Comparison of ENCODE assay signal across 1 cellular context in the genomic region with DNA sequence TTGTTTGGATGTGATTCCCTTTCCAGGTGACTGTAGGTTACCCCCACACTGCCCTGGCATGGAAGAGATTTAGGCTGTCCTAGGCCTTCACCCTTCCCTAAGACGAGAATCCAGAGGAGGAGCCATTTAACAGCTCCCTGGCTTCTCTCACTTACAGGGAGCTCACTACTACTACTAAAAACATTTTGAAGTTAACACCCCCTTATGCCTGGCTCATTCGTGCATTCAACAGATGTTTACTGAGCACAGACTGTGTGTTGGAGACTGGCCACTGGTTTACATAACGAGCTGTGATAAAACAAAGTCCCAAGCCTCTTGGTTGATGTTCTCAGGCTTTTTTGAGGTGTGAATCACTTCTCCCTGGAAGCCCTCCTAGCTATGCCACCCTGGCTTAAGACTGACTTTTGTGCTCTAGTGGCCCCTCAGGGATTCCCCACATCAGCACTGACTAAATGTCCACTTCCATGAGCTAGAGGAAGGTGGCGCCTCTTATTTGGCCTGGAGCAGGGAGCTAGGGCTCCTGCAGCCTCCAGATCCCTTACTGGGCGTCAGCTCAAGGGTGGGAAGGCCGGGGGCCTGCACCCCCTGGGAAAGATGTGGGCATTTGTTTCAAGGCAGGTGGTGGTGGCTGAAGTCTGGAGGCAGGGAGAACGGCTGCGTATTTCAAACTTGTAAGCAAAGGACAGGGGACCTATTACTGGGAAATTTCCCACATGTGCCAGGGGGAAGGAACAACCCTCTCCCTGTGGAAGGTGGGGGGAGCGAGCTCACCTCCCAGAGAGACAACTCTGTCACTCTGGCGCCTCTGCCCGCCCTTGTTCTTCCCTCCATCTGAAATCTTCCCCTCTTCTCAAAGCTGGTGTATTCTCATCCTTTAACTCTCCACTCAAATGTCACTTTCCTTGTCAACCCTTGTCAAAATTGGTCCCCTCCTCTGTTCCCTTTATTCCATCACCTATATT.
TF ChIP-seq lines count a peak whose summit lies in the region.

No MANE protein-coding gene starts in this region.

TF ChIP-seq in HEK293, 187 proteins besides CTCF, POLR2A, EP300 and RAD21 (continued from another document and continues in another):
- TF ChIP-seq ZNF580 (tag by site-specific recombination; IDR thresholded peaks at IDR 0.05) (no peak), SCRT1 (tag by site-specific recombination; IDR thresholded peaks at IDR 0.05; ENCODE audit: borderline replicate concordance) (peak; percentile 63; the same call in 1 of the 2 replicates), ZFP41 (tag by site-specific recombination; IDR thresholded peaks at IDR 0.05; ENCODE audit: borderline replicate concordance) (no peak), ZNF830 (tag by site-specific recombination; IDR thresholded peaks at IDR 0.05; ENCODE audit: low read depth) (no peak), GLIS2 (tag by site-specific recombination; IDR thresholded peaks at IDR 0.05) (0 out of 2 replicates have a peak, but pooled peaks have one; percentile 40), ZFP37 (tag by site-specific recombination; IDR thresholded peaks at IDR 0.05) (no peak), ZNF600 (tag by site-specific recombination; IDR thresholded peaks at IDR 0.05) (no peak), ZBTB10 (tag by site-specific recombination; IDR thresholded peaks at IDR 0.05) (no peak), ZNF768 (tag by site-specific recombination; IDR thresholded peaks at IDR 0.05) (no peak), YY2 (tag by site-specific recombination; IDR thresholded peaks at IDR 0.05) (no peak), AEBP2 (tag by site-specific recombination; IDR thresholded peaks at IDR 0.05; ENCODE audit: borderline replicate concordance) (no peak), OSR2 (tag by site-specific recombination; IDR thresholded peaks at IDR 0.05) (no peak), ZNF654 (tag by site-specific recombination; IDR thresholded peaks at IDR 0.05; ENCODE audit: low read depth) (no peak), ZNF292 (tag by site-specific recombination; IDR thresholded peaks at IDR 0.05; ENCODE audit: borderline replicate concordance, low read depth) (no peak), PRDM10 (tag by site-specific recombination; IDR thresholded peaks at IDR 0.05) (peak; percentile 94), ZSCAN23 (tag by site-specific recombination; IDR thresholded peaks at IDR 0.05) (no peak), ZIC2 (tag by site-specific recombination; IDR thresholded peaks at IDR 0.05) (no peak), ZNF10 (tag by site-specific recombination; IDR thresholded peaks at IDR 0.05) (no peak), KLF9 (tag by site-specific recombination; IDR thresholded peaks at IDR 0.05; ENCODE audit: low read depth) (no peak), ZNF664 (tag by site-specific recombination; IDR thresholded peaks at IDR 0.05) (no peak), ZNF449 (tag by site-specific recombination; IDR thresholded peaks at IDR 0.05) (no peak), BCL11A (tag by site-specific recombination; IDR thresholded peaks at IDR 0.05; ENCODE audit: low read depth) (no peak), ZNF391 (tag by site-specific recombination; IDR thresholded peaks at IDR 0.05; ENCODE audit: borderline replicate concordance, low read depth) (no peak), KLF16 (tag by site-specific recombination; IDR thresholded peaks at IDR 0.05) (no peak), ZNF146 (tag by site-specific recombination; IDR thresholded peaks at IDR 0.05) (no peak), ZNF157 (tag by site-specific recombination; IDR thresholded peaks at IDR 0.05) (no peak), FEZF1 (tag by site-specific recombination; IDR thresholded peaks at IDR 0.05) (no peak), ZNF324 (tag by site-specific recombination; IDR thresholded peaks at IDR 0.05) (no peak), ZNF140 (tag by site-specific recombination; IDR thresholded peaks at IDR 0.05) (no peak), ZSCAN16 (tag by site-specific recombination; IDR thresholded peaks at IDR 0.05) (no peak), MZF1 (tag by site-specific recombination; IDR thresholded peaks at IDR 0.05; ENCODE audit: borderline replicate concordance) (no peak), YY1 (tag by site-specific recombination; IDR thresholded peaks at IDR 0.05) (no peak), ZBTB26 (tag by site-specific recombination; optimal IDR thresholded peaks at IDR 0.05) (no peak)
- TF ChIP-seq, protein P1, sequence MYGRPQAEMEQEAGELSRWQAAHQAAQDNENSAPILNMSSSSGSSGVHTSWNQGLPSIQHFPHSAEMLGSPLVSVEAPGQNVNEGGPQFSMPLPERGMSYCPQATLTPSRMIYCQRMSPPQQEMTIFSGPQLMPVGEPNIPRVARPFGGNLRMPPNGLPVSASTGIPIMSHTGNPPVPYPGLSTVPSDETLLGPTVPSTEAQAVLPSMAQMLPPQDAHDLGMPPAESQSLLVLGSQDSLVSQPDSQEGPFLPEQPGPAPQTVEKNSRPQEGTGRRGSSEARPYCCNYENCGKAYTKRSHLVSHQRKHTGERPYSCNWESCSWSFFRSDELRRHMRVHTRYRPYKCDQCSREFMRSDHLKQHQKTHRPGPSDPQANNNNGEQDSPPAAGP (tag by site-specific recombination; IDR thresholded peaks at IDR 0.05): no peak
- TF ChIP-seq, protein P2, sequence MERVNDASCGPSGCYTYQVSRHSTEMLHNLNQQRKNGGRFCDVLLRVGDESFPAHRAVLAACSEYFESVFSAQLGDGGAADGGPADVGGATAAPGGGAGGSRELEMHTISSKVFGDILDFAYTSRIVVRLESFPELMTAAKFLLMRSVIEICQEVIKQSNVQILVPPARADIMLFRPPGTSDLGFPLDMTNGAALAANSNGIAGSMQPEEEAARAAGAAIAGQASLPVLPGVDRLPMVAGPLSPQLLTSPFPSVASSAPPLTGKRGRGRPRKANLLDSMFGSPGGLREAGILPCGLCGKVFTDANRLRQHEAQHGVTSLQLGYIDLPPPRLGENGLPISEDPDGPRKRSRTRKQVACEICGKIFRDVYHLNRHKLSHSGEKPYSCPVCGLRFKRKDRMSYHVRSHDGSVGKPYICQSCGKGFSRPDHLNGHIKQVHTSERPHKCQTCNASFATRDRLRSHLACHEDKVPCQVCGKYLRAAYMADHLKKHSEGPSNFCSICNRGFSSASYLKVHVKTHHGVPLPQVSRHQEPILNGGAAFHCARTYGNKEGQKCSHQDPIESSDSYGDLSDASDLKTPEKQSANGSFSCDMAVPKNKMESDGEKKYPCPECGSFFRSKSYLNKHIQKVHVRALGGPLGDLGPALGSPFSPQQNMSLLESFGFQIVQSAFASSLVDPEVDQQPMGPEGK (tag by site-specific recombination; IDR thresholded peaks at IDR 0.05): 0 out of 2 replicates have a peak, but pooled peaks have one; percentile 19
- TF ChIP-seq, protein P3, sequence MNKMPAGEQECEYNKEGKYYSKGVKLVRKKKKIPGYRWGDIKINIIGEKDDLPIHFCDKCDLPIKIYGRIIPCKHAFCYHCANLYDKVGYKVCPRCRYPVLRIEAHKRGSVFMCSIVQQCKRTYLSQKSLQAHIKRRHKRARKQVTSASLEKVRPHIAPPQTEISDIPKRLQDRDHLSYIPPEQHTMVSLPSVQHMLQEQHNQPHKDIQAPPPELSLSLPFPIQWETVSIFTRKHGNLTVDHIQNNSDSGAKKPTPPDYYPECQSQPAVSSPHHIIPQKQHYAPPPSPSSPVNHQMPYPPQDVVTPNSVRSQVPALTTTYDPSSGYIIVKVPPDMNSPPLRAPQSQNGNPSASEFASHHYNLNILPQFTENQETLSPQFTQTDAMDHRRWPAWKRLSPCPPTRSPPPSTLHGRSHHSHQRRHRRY (tag by site-specific recombination; IDR thresholded peaks at IDR 0.05): no peak
- TF ChIP-seq, protein P4, sequence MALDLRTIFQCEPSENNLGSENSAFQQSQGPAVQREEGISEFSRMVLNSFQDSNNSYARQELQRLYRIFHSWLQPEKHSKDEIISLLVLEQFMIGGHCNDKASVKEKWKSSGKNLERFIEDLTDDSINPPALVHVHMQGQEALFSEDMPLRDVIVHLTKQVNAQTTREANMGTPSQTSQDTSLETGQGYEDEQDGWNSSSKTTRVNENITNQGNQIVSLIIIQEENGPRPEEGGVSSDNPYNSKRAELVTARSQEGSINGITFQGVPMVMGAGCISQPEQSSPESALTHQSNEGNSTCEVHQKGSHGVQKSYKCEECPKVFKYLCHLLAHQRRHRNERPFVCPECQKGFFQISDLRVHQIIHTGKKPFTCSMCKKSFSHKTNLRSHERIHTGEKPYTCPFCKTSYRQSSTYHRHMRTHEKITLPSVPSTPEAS (tag by site-specific recombination; IDR thresholded peaks at IDR 0.05): no peak
- TF ChIP-seq, protein P5, sequence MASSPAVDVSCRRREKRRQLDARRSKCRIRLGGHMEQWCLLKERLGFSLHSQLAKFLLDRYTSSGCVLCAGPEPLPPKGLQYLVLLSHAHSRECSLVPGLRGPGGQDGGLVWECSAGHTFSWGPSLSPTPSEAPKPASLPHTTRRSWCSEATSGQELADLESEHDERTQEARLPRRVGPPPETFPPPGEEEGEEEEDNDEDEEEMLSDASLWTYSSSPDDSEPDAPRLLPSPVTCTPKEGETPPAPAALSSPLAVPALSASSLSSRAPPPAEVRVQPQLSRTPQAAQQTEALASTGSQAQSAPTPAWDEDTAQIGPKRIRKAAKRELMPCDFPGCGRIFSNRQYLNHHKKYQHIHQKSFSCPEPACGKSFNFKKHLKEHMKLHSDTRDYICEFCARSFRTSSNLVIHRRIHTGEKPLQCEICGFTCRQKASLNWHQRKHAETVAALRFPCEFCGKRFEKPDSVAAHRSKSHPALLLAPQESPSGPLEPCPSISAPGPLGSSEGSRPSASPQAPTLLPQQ (tag by site-specific recombination; IDR thresholded peaks at IDR 0.05): no peak
